2 cellular contexts compared by ENCODE assay signal in the genomic region with DNA sequence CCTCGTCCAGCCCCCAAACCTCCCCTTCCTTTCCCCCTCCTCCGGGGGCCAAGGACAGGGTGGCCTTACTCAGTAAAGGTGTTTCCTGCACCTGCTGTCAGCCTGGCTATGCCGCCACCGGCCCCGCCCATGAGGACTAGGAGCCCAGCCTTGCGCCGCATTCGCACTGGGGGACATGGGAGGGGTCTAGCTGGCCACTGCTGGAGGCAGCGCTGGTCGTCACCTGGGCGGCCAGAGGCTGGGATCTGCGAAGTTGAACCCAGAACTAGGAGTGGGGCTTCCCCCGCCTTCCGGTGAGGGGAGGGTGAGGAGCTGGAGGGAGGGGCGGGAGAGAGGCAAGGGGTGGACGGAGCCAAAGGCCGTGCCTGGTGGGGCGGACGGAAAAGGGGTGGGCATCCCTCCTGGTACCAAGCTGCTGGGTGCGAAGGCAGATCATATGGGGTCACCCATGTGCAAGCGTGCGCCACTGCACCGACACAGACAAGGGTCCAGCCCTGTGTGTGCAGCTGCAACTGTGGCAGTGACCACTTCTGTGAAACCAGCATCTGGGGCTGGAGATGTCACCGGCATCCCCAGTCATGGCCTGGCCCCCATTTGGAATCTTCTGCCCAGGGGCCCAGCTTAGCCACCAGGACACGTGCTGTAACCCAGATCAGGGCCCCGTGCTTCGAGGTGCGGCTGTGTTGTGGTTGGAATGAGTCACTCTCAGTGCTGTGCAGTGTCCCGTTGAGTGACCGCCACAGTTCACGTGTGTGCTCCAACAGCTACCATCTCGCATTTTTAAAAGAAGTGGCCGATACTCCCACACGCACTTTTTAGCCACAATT.
TF ChIP-seq lines count a peak whose summit lies in the region.

No MANE protein-coding gene starts in this region.

TF ChIP-seq in IMR-90, 13 proteins besides CTCF, POLR2A, EP300 and RAD21:
- TF ChIP-seq BHLHE40 (IDR thresholded peaks at IDR 0.05; ENCODE audit: low read depth, low read length) (peak; percentile 51; the same call in 1 of the 2 replicates), RFX5 (IDR thresholded peaks at IDR 0.05; ENCODE audit: low read depth, low read length) (no peak)

TF ChIP-seq in K562, 482 proteins besides CTCF, POLR2A, EP300 and RAD21 (continues in another document):
- TF ChIP-seq, protein P1, sequence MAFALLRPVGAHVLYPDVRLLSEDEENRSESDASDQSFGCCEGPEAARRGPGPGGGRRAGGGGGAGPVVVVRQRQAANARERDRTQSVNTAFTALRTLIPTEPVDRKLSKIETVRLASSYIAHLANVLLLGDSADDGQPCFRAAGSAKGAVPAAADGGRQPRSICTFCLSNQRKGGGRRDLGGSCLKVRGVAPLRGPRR (CRISPR knock-in tag; IDR thresholded peaks at IDR 0.05), result no peak
- TF ChIP-seq TOE1 (IDR thresholded peaks at IDR 0.05; ENCODE audit: borderline replicate concordance) (no peak), TOE1 (CRISPR knock-in tag; IDR thresholded peaks at IDR 0.05; ENCODE audit: borderline replicate concordance, low read depth) (no peak), NRF1 (conservative IDR thresholded peaks at IDR 0.05 in 1 of 2, IDR thresholded peaks at IDR 0.05 in 1 of 2) (no peak), NFYB (IDR thresholded peaks at IDR 0.05; ENCODE audit: extremely low read depth, insufficient read length) (no peak), RBM15 (IDR thresholded peaks at IDR 0.05; ENCODE audit: insufficient read depth, low read length) (no peak), MAFG (tag; conservative IDR thresholded peaks at IDR 0.05) (no peak), FOSL1 (tag; conservative IDR thresholded peaks at IDR 0.05) (peak; percentile 77), PATZ1 (CRISPR knock-in tag; IDR thresholded peaks at IDR 0.05; ENCODE audit: borderline replicate concordance) (no peak), ZNF133 (CRISPR knock-in tag; IDR thresholded peaks at IDR 0.05) (no peak), TCFL5 (CRISPR knock-in tag; conservative IDR thresholded peaks at IDR 0.05) (no peak), PRPF4 (IDR thresholded peaks at IDR 0.05; ENCODE audit: insufficient read depth, low read depth, low read length, poor library complexity, severe bottlenecking) (no peak), CLOCK (CRISPR knock-in tag; IDR thresholded peaks at IDR 0.05; ENCODE audit: borderline replicate concordance) (no peak), BHLHE40 (IDR thresholded peaks at IDR 0.05; ENCODE audit: low read length) (peak; percentile 76), JUND (IDR thresholded peaks at IDR 0.05; ENCODE audit: borderline replicate concordance, low read depth, low read length) (peak; percentile 60), JUND (tag; IDR thresholded peaks at IDR 0.05; ENCODE audit: borderline replicate concordance, low read depth, low read length) (no peak; the same call in 2 of the 3 replicates), CBX3 (IDR thresholded peaks at IDR 0.05; ENCODE audit: borderline replicate concordance in 1 of 2, low read length in 2 of 2) (no peak), TSC22D4 (tag; IDR thresholded peaks at IDR 0.05) (no peak), ZNF445 (CRISPR knock-in tag; IDR thresholded peaks at IDR 0.05; ENCODE audit: low read depth) (no peak), MBD2 (IDR thresholded peaks at IDR 0.05; ENCODE audit: borderline replicate concordance, low read depth) (no peak), SMARCB1 (IDR thresholded peaks at IDR 0.05; ENCODE audit: insufficient read length, low read depth) (no peak), GTF2F1 (IDR thresholded peaks at IDR 0.05; ENCODE audit: low read depth, low read length) (no peak), HBP1 (CRISPR knock-in tag; IDR thresholded peaks at IDR 0.05) (no peak), ZNF165 (CRISPR knock-in tag; IDR thresholded peaks at IDR 0.05; ENCODE audit: borderline replicate concordance) (no peak), PML (IDR thresholded peaks at IDR 0.05; ENCODE audit: low read length) (no peak), ZFX (CRISPR knock-in tag; IDR thresholded peaks at IDR 0.05) (peak; percentile 50; the same call in 1 of the 2 replicates), XRCC4 (IDR thresholded peaks at IDR 0.05; ENCODE audit: extremely low read depth, insufficient read depth, insufficient read length) (no peak), ATF3 (IDR thresholded peaks at IDR 0.05) (peak; percentile 33), ATF3 (CRISPR knock-in tag; conservative IDR thresholded peaks at IDR 0.05) (no peak), SRF (CRISPR knock-in tag; IDR thresholded peaks at IDR 0.05) (no peak), L3MBTL2 (IDR thresholded peaks at IDR 0.05) (peak; percentile 65), ZNF584 (CRISPR knock-in tag; IDR thresholded peaks at IDR 0.05; ENCODE audit: low read depth) (no peak), ZNF717 (CRISPR knock-in tag; IDR thresholded peaks at IDR 0.05) (no peak), SOX6 (IDR thresholded peaks at IDR 0.05) (no peak), POLR2B (IDR thresholded peaks at IDR 0.05; ENCODE audit: low read depth, partially characterized antibody) (no peak), ZNF274 (IDR thresholded peaks at IDR 0.05; ENCODE audit: borderline replicate concordance, low read depth, low read length) (no peak), MIER1 (IDR thresholded peaks at IDR 0.05; ENCODE audit: low read depth) (no peak), ZNF197 (CRISPR knock-in tag; IDR thresholded peaks at IDR 0.05; ENCODE audit: low read depth) (no peak), ZNF408 (CRISPR knock-in tag; IDR thresholded peaks at IDR 0.05; ENCODE audit: low read depth) (no peak), POLR2G (IDR thresholded peaks at IDR 0.05; ENCODE audit: low read depth, low read length) (0 out of 2 replicates have a peak, but pooled peaks have one; percentile 15)
- TF ChIP-seq, protein P2, sequence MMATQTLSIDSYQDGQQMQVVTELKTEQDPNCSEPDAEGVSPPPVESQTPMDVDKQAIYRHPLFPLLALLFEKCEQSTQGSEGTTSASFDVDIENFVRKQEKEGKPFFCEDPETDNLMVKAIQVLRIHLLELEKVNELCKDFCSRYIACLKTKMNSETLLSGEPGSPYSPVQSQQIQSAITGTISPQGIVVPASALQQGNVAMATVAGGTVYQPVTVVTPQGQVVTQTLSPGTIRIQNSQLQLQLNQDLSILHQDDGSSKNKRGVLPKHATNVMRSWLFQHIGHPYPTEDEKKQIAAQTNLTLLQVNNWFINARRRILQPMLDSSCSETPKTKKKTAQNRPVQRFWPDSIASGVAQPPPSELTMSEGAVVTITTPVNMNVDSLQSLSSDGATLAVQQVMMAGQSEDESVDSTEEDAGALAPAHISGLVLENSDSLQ (IDR thresholded peaks at IDR 0.05), result no peak
- TF ChIP-seq, protein P3, sequence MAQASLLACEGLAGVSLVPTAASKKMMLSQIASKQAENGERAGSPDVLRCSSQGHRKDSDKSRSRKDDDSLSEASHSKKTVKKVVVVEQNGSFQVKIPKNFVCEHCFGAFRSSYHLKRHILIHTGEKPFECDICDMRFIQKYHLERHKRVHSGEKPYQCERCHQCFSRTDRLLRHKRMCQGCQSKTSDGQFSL (CRISPR knock-in tag; IDR thresholded peaks at IDR 0.05), result no peak
- TF ChIP-seq, protein P3 (tag; IDR thresholded peaks at IDR 0.05), result no peak
- TF ChIP-seq, protein P4, sequence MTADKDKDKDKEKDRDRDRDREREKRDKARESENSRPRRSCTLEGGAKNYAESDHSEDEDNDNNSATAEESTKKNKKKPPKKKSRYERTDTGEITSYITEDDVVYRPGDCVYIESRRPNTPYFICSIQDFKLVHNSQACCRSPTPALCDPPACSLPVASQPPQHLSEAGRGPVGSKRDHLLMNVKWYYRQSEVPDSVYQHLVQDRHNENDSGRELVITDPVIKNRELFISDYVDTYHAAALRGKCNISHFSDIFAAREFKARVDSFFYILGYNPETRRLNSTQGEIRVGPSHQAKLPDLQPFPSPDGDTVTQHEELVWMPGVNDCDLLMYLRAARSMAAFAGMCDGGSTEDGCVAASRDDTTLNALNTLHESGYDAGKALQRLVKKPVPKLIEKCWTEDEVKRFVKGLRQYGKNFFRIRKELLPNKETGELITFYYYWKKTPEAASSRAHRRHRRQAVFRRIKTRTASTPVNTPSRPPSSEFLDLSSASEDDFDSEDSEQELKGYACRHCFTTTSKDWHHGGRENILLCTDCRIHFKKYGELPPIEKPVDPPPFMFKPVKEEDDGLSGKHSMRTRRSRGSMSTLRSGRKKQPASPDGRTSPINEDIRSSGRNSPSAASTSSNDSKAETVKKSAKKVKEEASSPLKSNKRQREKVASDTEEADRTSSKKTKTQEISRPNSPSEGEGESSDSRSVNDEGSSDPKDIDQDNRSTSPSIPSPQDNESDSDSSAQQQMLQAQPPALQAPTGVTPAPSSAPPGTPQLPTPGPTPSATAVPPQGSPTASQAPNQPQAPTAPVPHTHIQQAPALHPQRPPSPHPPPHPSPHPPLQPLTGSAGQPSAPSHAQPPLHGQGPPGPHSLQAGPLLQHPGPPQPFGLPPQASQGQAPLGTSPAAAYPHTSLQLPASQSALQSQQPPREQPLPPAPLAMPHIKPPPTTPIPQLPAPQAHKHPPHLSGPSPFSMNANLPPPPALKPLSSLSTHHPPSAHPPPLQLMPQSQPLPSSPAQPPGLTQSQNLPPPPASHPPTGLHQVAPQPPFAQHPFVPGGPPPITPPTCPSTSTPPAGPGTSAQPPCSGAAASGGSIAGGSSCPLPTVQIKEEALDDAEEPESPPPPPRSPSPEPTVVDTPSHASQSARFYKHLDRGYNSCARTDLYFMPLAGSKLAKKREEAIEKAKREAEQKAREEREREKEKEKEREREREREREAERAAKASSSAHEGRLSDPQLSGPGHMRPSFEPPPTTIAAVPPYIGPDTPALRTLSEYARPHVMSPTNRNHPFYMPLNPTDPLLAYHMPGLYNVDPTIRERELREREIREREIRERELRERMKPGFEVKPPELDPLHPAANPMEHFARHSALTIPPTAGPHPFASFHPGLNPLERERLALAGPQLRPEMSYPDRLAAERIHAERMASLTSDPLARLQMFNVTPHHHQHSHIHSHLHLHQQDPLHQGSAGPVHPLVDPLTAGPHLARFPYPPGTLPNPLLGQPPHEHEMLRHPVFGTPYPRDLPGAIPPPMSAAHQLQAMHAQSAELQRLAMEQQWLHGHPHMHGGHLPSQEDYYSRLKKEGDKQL (CRISPR knock-in tag; IDR thresholded peaks at IDR 0.05; ENCODE audit: borderline replicate concordance), result no peak
- TF ChIP-seq, protein P5, sequence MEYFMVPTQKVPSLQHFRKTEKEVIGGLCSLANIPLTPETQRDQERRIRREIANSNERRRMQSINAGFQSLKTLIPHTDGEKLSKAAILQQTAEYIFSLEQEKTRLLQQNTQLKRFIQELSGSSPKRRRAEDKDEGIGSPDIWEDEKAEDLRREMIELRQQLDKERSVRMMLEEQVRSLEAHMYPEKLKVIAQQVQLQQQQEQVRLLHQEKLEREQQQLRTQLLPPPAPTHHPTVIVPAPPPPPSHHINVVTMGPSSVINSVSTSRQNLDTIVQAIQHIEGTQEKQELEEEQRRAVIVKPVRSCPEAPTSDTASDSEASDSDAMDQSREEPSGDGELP (CRISPR knock-in tag; IDR thresholded peaks at IDR 0.05; ENCODE audit: borderline replicate concordance), result peak; percentile 16; the same call in 1 of the 2 replicates
